In the genomic region with DNA sequence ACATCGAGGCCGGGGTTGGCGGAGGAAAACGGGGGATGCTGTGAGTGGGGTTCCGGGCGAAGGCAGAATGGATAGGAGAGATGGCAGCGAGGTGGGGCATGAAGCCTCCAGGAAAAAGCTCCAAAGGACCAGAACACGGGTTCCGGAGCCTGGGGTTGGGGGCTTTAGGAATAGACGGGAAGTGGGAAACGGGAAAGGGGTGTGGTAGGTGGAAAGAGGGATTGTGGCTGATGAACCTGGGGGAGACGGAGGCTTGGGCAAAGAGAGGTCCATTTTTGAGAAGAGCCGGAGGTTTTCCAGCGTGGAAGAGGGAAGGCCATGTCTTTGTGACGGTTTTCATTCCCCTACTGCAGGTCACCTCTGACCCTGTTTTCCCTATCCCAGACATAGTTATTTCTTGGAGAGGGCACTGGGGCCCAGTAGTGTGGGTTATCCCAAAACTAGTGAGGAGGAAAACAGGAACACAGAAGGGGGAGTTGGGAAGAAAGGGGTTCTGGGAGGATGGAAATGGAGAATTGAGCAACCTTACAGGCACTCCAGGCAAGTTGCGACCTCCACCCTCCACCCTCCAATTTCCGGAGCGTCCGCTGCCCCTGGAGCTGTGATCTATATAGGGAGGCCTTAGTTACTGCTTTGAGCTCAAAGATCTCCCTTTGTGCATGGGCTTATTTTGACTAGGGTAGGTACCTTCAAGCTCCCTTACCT, we compare ENCODE assay signal across 1 cellular context.
TF ChIP-seq lines count a peak whose summit lies in the region.

No MANE protein-coding gene starts in this region.

TF ChIP-seq in A549, 52 proteins besides CTCF, POLR2A, EP300 and RAD21:
- TF ChIP-seq CEBPB (IDR thresholded peaks at IDR 0.05): 0 out of 4 replicates have a peak, but pooled peaks of 1 of the 2 experiments have one; percentile 29
- 0 out of 5 replicates have a peak, but pooled peaks of 1 of the 2 experiments have one; percentile 17 for TF ChIP-seq JUN (IDR thresholded peaks at IDR 0.05)
- TF ChIP-seq KDM5A (IDR thresholded peaks at IDR 0.05): no peak
